In the genomic region with DNA sequence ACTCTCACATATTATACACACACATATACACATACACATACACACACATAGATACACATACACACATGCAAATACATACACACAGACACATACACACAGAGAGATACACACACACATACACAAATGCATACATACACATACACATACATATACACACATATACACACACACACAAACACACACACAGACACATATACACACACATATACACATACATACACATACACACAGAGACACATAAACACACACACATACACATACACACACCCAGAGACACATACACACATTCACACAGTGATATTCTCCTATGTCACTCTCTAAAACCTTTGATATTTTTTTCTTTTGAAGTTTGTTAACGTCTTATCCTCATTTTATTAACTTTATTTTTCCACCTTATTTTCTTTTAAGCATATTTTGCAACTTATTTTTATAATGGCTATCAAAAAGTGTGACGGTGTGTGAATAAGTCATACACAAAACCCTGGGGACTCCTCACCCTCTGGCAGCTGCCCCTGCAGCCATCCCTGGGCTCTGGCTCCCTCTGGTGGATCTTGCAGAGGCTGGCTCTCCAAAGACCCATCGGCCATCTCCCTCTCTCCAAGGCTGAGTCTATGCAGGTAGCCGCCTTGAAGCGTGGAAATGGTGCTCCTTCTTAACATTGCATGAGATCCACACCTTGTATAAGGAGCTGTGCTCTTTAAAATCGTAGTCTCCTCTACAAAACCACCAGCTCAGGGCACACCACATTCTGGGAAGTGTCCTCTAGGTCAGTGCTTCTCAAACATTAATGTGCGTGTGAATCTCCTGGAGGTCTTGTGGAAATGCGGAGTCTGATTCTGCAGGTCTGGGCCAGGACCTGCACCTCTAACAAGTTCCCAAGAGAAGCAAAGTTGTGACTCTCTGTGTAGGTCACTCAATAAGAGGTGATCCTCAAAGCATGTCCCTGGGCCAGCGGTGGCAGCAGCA, we compare ENCODE assay signal across 7 cellular contexts.
DNase-seq lines count a peak whose midpoint lies in the region; ATAC-seq and TF ChIP-seq lines count a peak whose summit lies in the region.

No MANE protein-coding gene starts in this region.

- no peaks in the 10 kb centered on the region for H3K36me3 Mint-ChIP-seq in nephron progenitor cell (ENCODE audit: low read depth)

- CTCF ChIA-PET in GM10248 (lab: Yijun Ruan, JAX), result interaction anchor here (0.6 to 5.0 kb wide), 10 partner anchors 8 to 62 kb away, joined by 3 to 50 read pairs (median 3); no protein-coding TSS in a partner anchor

- no peak overlapping the region for H3K4me3 Mint-ChIP-seq in nephron progenitor cell

- no peak overlapping the region for H3K27ac ChIP-seq in substantia nigra (ENCODE audit: low read depth, low read length, poor library complexity, severe bottlenecking)

- no peaks in the 10 kb centered on the region for H3K9me3 Mint-ChIP-seq in nephron progenitor cell

- peak; percentile 77 for TF ChIP-seq CTCF in GM10248 (IDR thresholded peaks at IDR 0.05; ENCODE audit: control extremely low read depth, extremely low read depth, low read depth, missing control alignments)
- peak; percentile 91 for TF ChIP-seq CTCF in nephron progenitor cell (IDR thresholded peaks at IDR 0.05)

- DNase-seq in GM10248 (ENCODE audit: extremely low spot score) (peak; percentile 76), NCI-H748 treated with DMSO at 0.1 percent for 48 hours (lab: John Stamatoyannopoulos, UW) (peak; percentile 18), fibroblast of gingiva (ENCODE audit: low read depth) (peak; percentile 42), nephron progenitor cell (peak; percentile 79), substantia nigra (lab: John Stamatoyannopoulos, UW) (peak in 46 of 49 donors; percentile 8 to 85 (median 61))
- DNase-seq in activated CD8-positive, alpha-beta memory T cell treated with anti-CD3 and anti-CD28 coated beads, Interleukin-2, amount 50 U/mL, for 48 hours, result peak; percentile 78

- H3K27me3 Mint-ChIP-seq in nephron progenitor cell (ENCODE audit: low read depth, poor library complexity), result peaks cover 4% of the 10 kb centered on the region

- no peaks in the 10 kb centered on the region for H3K4me1 Mint-ChIP-seq in nephron progenitor cell

- H3K27ac Mint-ChIP-seq in nephron progenitor cell, result no peak overlapping the region

- POLR2A ChIA-PET in GM10248 (lab: Yijun Ruan, JAX), result no interaction called here

- peak; percentile 66 for ATAC-seq in HG03095 (IDR thresholded peaks at IDR 0.05; ENCODE audit: unreplicated experiment)

Comparison
In these comparisons a context has a peak if more than half of its experiments do, and no peak if none do; other contexts are left out.
1. DNase-seq: peak in every context shown above with its lines; median percentile 79 in nephron progenitor cell; 78 in activated CD8-positive, alpha-beta memory T cell treated with anti-CD3 and anti-CD28 coated beads, Interleukin-2, amount 50 U/mL, for 48 hours; 76 in GM10248; 61 in substantia nigra; 42 in fibroblast of gingiva; 18 in NCI-H748 treated with DMSO at 0.1 percent for 48 hours.